ENCODE assay signal across 16 cellular contexts in the genomic region with DNA sequence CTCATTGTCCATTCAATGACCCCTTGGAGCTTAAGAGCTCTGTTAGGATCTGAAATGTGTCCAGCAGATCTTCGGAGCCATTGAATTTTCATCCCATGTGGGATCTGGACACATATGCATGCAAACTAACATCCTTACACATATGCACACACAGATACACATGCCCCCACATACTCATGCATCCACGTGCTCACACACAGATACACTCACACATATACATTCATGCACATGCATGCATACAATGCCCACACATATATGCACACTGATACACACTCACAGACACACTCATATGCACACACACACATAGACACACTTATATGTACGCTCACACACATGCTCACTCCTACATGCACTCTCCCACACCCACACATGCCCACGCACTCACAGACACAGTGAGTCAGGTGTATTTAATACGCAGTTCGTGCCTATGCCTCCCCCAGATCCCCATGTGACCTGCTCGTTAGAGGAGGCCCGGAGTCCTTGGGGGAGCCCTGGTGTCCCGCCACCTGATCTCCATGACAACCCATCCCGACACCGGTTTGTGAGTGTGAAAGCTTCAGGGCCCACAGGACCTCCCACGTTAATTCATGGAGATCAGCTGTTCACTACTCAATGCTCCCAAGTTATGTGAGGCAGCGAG.
"Had no signal": no experiment of that assay in that cellular context is flagged by ENCODE, and none has a peak within 500 bp of the region (broad histone marks: within the 10 kb centered on the region; RNA-seq: fewer than 3 reads in every experiment).

No MANE protein-coding gene starts in this region.

- FAIRE-seq: endothelial cell of umbilical vein had no signal

- H3K27me3 ChIP-seq: colonic mucosa, sigmoid colon had no signal

- DNase-seq: activated CD4-positive, alpha-beta T cell treated with anti-CD3 and anti-CD28 coated beads, Interleukin-2, amount 10 ng/mL, durations not matched to agents 24 days and 14 days; activated naive CD4-positive, alpha-beta T cell treated with Interleukin-2 at 50 U/mL for 16 hours; activated naive CD8-positive, alpha-beta T cell treated with anti-CD3 and anti-CD28 coated beads, Interleukin-2, amount 50 U/mL, for 24 hours; colonic mucosa; effector CD4-positive, alpha-beta T cell; foreskin melanocyte; heart right ventricle; islet precursor cell; lower lobe of right lung; midbrain; sigmoid colon; stimulated activated CD4-positive, alpha-beta T cell treated with anti-CD3 and anti-CD28 coated beads, Interleukin-2, amount 100 ng/mL, for 24 hours; stimulated activated naive B cell treated with anti-CD40 and anti-IgM and Interleukin-4, amounts not matched to agents 10 μg/mL and 1 μg/mL and 100 μg/mL, for 72 hours; T-helper 17 cell had no signal

- H3K4me3 ChIP-seq: colonic mucosa, heart right ventricle, lower lobe of right lung, sigmoid colon had no signal

- H3K27ac ChIP-seq: colonic mucosa, heart right ventricle, lower lobe of right lung, sigmoid colon had no signal

- H3K9me3 ChIP-seq: colonic mucosa, heart right ventricle, lower lobe of right lung, sigmoid colon had no signal

- H3K36me3 ChIP-seq: colonic mucosa, heart right ventricle, lower lobe of right lung, sigmoid colon had no signal

- H3K4me1 ChIP-seq: colonic mucosa, heart right ventricle, lower lobe of right lung had no signal

- ATAC-seq: heart right ventricle; lower lobe of right lung; stimulated activated naive B cell treated with anti-CD40 and anti-IgM and Interleukin-4, amounts not matched to agents 10 μg/mL and 1 μg/mL and 100 μg/mL, for 72 hours; T-helper 17 cell; WTC11 had no signal
